In genomic region chr3:114451561-114452018, GRCh38 we compare ENCODE assay signal across 9 cellular contexts.
A peak's percentile ranks its signal among the peaks of the same experiment; 100 is the strongest.
DNase-seq lines count a peak whose midpoint lies in the region; ATAC-seq and TF ChIP-seq lines count a peak whose summit lies in the region.
"Had no signal": no experiment of that assay in that cellular context is flagged by ENCODE, and none has a peak within 500 bp of the region (broad histone marks: within the 10 kb centered on the region; RNA-seq: fewer than 3 reads in every experiment).

No MANE protein-coding gene starts in this region.

- intact Hi-C loops in PC-3 (cut with micrococcal nuclease): no loop called here
- intact Hi-C loops in head of caudate nucleus (cut with DNase I): loop anchor here (5.0 to 10.0 kb wide), 2 partner anchors 69 to 643 kb away; no protein-coding TSS in a partner anchor

- H3K27ac ChIP-seq in PC-3 (ENCODE audit: low read length): no peak overlapping the region
- peak overlapping the region; percentile 72 for H3K27ac ChIP-seq in rectal smooth muscle tissue (ENCODE audit: low read depth, low read length)

- H2AFZ ChIP-seq in PC-3 (ENCODE audit: low read length): no peak overlapping the region

- peak; percentile 26 for DNase-seq in ELR (ENCODE audit: low read depth)
- DNase-seq in PC-3: no peak
- peak in 34 of 42 donors; percentile 17 to 82 (median 47) for DNase-seq in head of caudate nucleus
- DNase-seq in stimulated activated naive CD4-positive, alpha-beta T cell treated with Interleukin-2 at 50 U/mL for 16 hours (lab: John Stamatoyannopoulos, UW): no peak
- DNase-seq in NK-92 (lab: John Stamatoyannopoulos, UW; ENCODE audit: unreplicated experiment): no peak
- DNase-seq in cerebellar nuclear complex (lab: John Stamatoyannopoulos, UW): no peak

- no peaks in the 10 kb centered on the region for H3K9me2 ChIP-seq in PC-3 (replicated peaks; ENCODE audit: low read length)

- 0 out of 2 replicates have a peak, but pooled peaks have one; percentile 33 for ATAC-seq in PC-3
- ATAC-seq in HG03196 (IDR thresholded peaks at IDR 0.05; ENCODE audit: unreplicated experiment): no peak
- ATAC-seq: activated naive CD4-positive, alpha-beta T cell treated with anti-CD3 and anti-CD28 coated beads, Interleukin-2, amount 50 U/mL, for 72 hours had no signal

- no peaks in the 10 kb centered on the region for H4K20me1 ChIP-seq in PC-3 (ENCODE audit: low read length)

- peaks cover 47% of the 10 kb centered on the region for H3K27me3 ChIP-seq in PC-3 (ENCODE audit: low read length)
- H3K27me3 ChIP-seq in rectal smooth muscle tissue (ENCODE audit: control insufficient read depth, insufficient read depth, low read length): no peaks in the 10 kb centered on the region

- no peaks in the 10 kb centered on the region for H3K4me1 ChIP-seq in PC-3 (ENCODE audit: insufficient read depth, low read length)
- peaks cover under 1% of the 10 kb centered on the region for H3K4me1 ChIP-seq in rectal smooth muscle tissue (ENCODE audit: control insufficient read depth, insufficient read depth, low read length)

- no TSS peak for BruUV-seq in PC-3 (replicated peaks; lab: Mats Ljungman, UMichigan)

- no peaks in the 10 kb centered on the region for H3K36me3 ChIP-seq in PC-3 (ENCODE audit: low read depth, low read length)
- no peaks in the 10 kb centered on the region for H3K36me3 ChIP-seq in rectal smooth muscle tissue (ENCODE audit: control insufficient read depth, insufficient read depth, low read length)

- no peaks in the 10 kb centered on the region for H3K79me2 ChIP-seq in PC-3 (ENCODE audit: low read length)

- H3K9me3 ChIP-seq in PC-3 (ENCODE audit: low read length): no peaks in the 10 kb centered on the region

- CTCF ChIA-PET in PC-3 (lab: Charles Lee): no interaction called here

- TF ChIP-seq CTCF in PC-3 (conservative IDR thresholded peaks at IDR 0.05; ENCODE audit: low read depth, low read length): no peak

- no peak overlapping the region for H3K4me2 ChIP-seq in PC-3 (ENCODE audit: low read length)

- no peak overlapping the region for H3K4me3 ChIP-seq in PC-3 (ENCODE audit: low read length)
- peak overlapping the region; percentile 33 for H3K4me3 ChIP-seq in rectal smooth muscle tissue (ENCODE audit: low read length)

- H3F3A ChIP-seq in PC-3 (ENCODE audit: low read length, unreplicated experiment): no peaks in the 10 kb centered on the region

- no peak overlapping the region for H3K9ac ChIP-seq in PC-3 (ENCODE audit: low read length)
- H3K9ac ChIP-seq in rectal smooth muscle tissue (ENCODE audit: low read length): no peak overlapping the region

- POLR2A ChIA-PET in PC-3 (lab: Charles Lee; ENCODE audit: unreplicated experiment): interaction anchor here (0.6 kb wide), 1 partner anchor 423 kb away, joined by 3 read pairs; no protein-coding TSS in a partner anchor

Comparison
In these comparisons a context has a peak if more than half of its experiments do, and no peak if none do; other contexts are left out.
1. DNase-seq: peak in ELR (single experiment) and head of caudate nucleus (34 of 42); none in PC-3 (single experiment), stimulated activated naive CD4-positive, alpha-beta T cell treated with Interleukin-2 at 50 U/mL for 16 hours (single experiment), NK-92 (single experiment) and cerebellar nuclear complex (0 of 2).